Comparison of ENCODE assay signal across 13 cellular contexts in the genomic region with DNA sequence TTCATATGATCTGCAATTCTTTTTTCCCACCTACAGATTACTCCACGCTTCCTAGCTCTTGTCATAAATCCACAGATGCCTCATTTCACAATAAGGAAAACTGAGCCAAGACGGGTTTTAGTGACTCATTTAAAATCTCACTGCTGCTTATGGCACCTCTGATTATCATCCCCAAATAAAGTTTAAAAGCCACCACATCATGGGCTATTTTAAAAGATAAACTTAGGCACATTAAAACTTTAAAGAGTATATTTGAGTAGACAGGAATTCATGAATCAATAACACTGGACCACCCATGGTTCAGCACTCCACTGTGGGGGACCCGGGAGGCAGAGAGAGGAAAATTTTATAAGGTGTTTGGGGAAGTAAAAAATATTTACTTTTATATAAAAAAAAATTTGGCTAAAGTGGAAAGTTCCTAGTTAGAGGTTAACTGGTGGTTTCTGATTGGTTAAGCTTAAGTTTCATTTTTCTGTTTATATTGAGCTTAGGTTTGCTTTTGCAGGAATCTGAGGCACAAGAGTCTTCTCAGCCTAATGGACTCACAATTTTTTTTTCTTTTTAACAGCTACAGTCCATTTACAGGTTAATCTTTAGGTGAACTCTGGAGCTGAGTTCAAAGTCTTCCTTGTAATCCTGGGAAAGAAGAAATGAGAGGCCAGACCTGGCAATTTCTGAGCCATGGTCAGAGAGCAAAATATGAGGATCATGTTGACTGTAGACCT. TPM values are rescaled to one million over a fixed set of nuclear protein-coding genes. Genes with fewer than 3 reads are reported as not detected.
DNase-seq lines count a peak whose midpoint lies in the region; TF ChIP-seq lines count a peak whose summit lies in the region.
"Had no signal": no experiment of that assay in that cellular context is flagged by ENCODE, and none has a peak within 500 bp of the region (broad histone marks: within the 10 kb centered on the region; RNA-seq: fewer than 3 reads in every experiment).

No MANE protein-coding gene starts in this region.

- no peaks in the 10 kb centered on the region for H3K27me3 ChIP-seq in smooth muscle cell (ENCODE audit: low read depth)

- H3K9ac ChIP-seq in smooth muscle cell (ENCODE audit: low read depth) = no peak overlapping the region

- WGBS in smooth muscle cell (ENCODE audit: low lambda C conversion rate) = 14% methylated on average over 3 of the region's 3 CpGs

- peak overlapping the region; percentile 21 for H3K27ac ChIP-seq in smooth muscle cell (ENCODE audit: low read depth)
- H3K27ac ChIP-seq: skin epidermis, tibial nerve had no signal

- TF ChIP-seq CTCF in smooth muscle cell (IDR thresholded peaks at IDR 0.05; ENCODE audit: borderline replicate concordance, insufficient read depth, poor library complexity, severe bottlenecking) = no peak

- no peak overlapping the region for H2AFZ ChIP-seq in smooth muscle cell (ENCODE audit: low read depth)

- DNase-seq in H4 (ENCODE audit: low spot score) (peak; percentile 72), amniotic epithelial cell (ENCODE audit: low read depth) (peak; percentile 86), inferior parietal cortex (ENCODE audit: extremely low spot score) (peak; percentile 45), smooth muscle cell (lab: John Stamatoyannopoulos, UW; ENCODE audit: unreplicated experiment) (no peak), DMS79 (lab: John Stamatoyannopoulos, UW) (no peak), SIG-M5 treated with dmso at 0.1 percent for 504 hours (lab: John Stamatoyannopoulos, UW; ENCODE audit: unreplicated experiment) (no peak), KBM-7 (no peak)
- DNase-seq in activated CD4-positive, CD25-positive, alpha-beta regulatory T cell (lab: John Stamatoyannopoulos, UW) = no peak
- DNase-seq: activated CD8-positive, alpha-beta memory T cell treated with anti-CD3 and anti-CD28 coated beads, Interleukin-2, amount 50 U/mL, for 48 hours; activated naive CD8-positive, alpha-beta T cell treated with anti-CD3 and anti-CD28 coated beads, Interleukin-2, amount 50 U/mL, for 24 hours; NCI-H2227 treated with DMSO at 0.1 percent for 48 hours had no signal

- no peaks in the 10 kb centered on the region for H3K36me3 ChIP-seq in smooth muscle cell (ENCODE audit: low read depth)
- H3K36me3 ChIP-seq: tibial nerve had no signal

- in situ Hi-C loops in KBM-7 (cut with MboI; ENCODE audit: low pct_unique_long_range_greater_than_20kb, low sequenced_read_pairs) = loop anchor here (25.0 kb wide), 1 partner anchor 362 kb away; no protein-coding TSS in a partner anchor

- H3K4me3 ChIP-seq in smooth muscle cell = peak overlapping the region; percentile 9
- H3K4me3 ChIP-seq: skin epidermis, tibial nerve had no signal

- no peaks in the 10 kb centered on the region for H3K79me2 ChIP-seq in smooth muscle cell (ENCODE audit: low read depth)

- no peaks in the 10 kb centered on the region for H4K20me1 ChIP-seq in smooth muscle cell (ENCODE audit: low read depth)

- H3K4me2 ChIP-seq in smooth muscle cell = peak overlapping the region; percentile 71

- no peaks in the 10 kb centered on the region for H3F3A ChIP-seq in smooth muscle cell (ENCODE audit: low read depth)

- peaks cover 13% of the 10 kb centered on the region for H3K4me1 ChIP-seq in smooth muscle cell (ENCODE audit: low read depth)

- H3K9me3 ChIP-seq in smooth muscle cell (replicated peaks; ENCODE audit: low read depth) = no peaks in the 10 kb centered on the region
- H3K9me3 ChIP-seq: tibial nerve had no signal

RNA-seq across cellular contexts. Expression of a gene that starts 55.7 kb away (rescaled TPM):
- total RNA-seq in H4 (2014; rRNA removed; shearing (Covaris generic)) = not detected in 2 replicates
- 36.7 and 44.0 TPM in 2 replicates for total RNA-seq in smooth muscle cell
- polyA plus RNA-seq in smooth muscle cell = 9.4 and 13.1 TPM in 2 replicates

Comparison
In these comparisons a context has a peak if more than half of its experiments do, and no peak if none do; other contexts are left out.
1. DNase-seq: peak in H4 (single experiment), amniotic epithelial cell (single experiment) and inferior parietal cortex (single experiment); none in smooth muscle cell (single experiment), DMS79 (single experiment), activated CD4-positive, CD25-positive, alpha-beta regulatory T cell (0 of 4), SIG-M5 treated with dmso at 0.1 percent for 504 hours (single experiment) and KBM-7 (single experiment).
2. RNA of a gene that starts 55.7 kb away (total RNA-seq): 36.7 to 44.0 TPM in smooth muscle cell; not detected in H4; every median in the first group is over 10 times any median in the second.